Comparison of ENCODE assay signal across 17 cellular contexts in the genomic region with DNA sequence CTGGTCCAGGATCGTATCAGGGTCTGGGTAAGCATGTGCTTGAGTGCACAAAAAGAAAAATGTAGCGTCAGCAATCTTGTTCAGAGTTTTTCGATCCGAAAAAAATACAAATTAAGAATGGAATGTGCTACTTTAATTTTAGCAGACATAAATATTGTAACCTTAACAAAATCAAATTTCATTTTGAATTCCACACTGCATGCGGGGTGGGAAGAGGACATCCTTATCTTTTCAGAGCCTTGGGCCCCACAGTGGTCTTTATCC.
DNase-seq lines count a peak whose midpoint lies in the region; ATAC-seq and TF ChIP-seq lines count a peak whose summit lies in the region.
"Had no signal": no experiment of that assay in that cellular context is flagged by ENCODE, and none has a peak within 500 bp of the region (broad histone marks: within the 10 kb centered on the region; RNA-seq: fewer than 3 reads in every experiment).

No MANE protein-coding gene starts in this region.

- POLR2A ChIA-PET in IMR-90 (lab: Charles Lee; ENCODE audit: unreplicated experiment) = no interaction called here
- POLR2A ChIA-PET in naive thymus-derived CD8-positive, alpha-beta T cell (lab: Charles Lee) = no interaction called here

- H3K4me1 Mint-ChIP-seq in nephron progenitor cell = peaks cover 83% of the 10 kb centered on the region
- peaks cover 13 to 19% (median 16%) of the 10 kb centered on the region in 4 donors for H3K4me1 Mint-ChIP-seq in naive thymus-derived CD8-positive, alpha-beta T cell

- H3K9ac ChIP-seq in IMR-90 (ENCODE audit: low read depth, low read length) = peak overlapping the region; percentile 1; the same call in 1 of the 2 replicates

- peak overlapping the region; percentile 72 for H3K27ac Mint-ChIP-seq in nephron progenitor cell
- H3K27ac Mint-ChIP-seq in naive thymus-derived CD8-positive, alpha-beta T cell = no peak overlapping the region
- H3K27ac Mint-ChIP-seq: CD8-positive, alpha-beta memory T cell had no signal

- H3K4me1 ChIP-seq in IMR-90 (ENCODE audit: control insufficient read depth, insufficient read depth, low read length) (peaks cover 31% of the 10 kb centered on the region), thoracic aorta (ENCODE audit: control insufficient read depth in 1 of 2, low read depth in 2 of 2) (peaks cover 25 to 54% of the 10 kb centered on the region in 2 donors)

- peak overlapping the region; percentile 84 for H3K18ac ChIP-seq in IMR-90 (ENCODE audit: low read depth, low read length)

- H4K20me1 ChIP-seq in IMR-90 (ENCODE audit: insufficient read depth, low read length) = no peaks in the 10 kb centered on the region

- no peak overlapping the region for H3K4me3 Mint-ChIP-seq in nephron progenitor cell
- no peak overlapping the region for H3K4me3 Mint-ChIP-seq in naive thymus-derived CD8-positive, alpha-beta T cell
- H3K4me3 Mint-ChIP-seq: CD8-positive, alpha-beta memory T cell had no signal

- H3K9me3 ChIP-seq in IMR-90 (ENCODE audit: control insufficient read depth, insufficient read depth, low read length) (no peaks in the 10 kb centered on the region), thoracic aorta (no peaks in the 10 kb centered on the region)

- 0 out of 2 replicates have a peak overlapping the region, but pooled peaks have one; percentile 20 for H3K14ac ChIP-seq in IMR-90 (replicated peaks; ENCODE audit: low read depth, low read length)

- no peak overlapping the region for H3K23ac ChIP-seq in IMR-90 (ENCODE audit: low read depth, low read length)

- H3K36me3 ChIP-seq in IMR-90 (ENCODE audit: control insufficient read depth, insufficient read depth, low read length) (no peaks in the 10 kb centered on the region), brain microvascular endothelial cell (replicated peaks) (no peaks in the 10 kb centered on the region), thoracic aorta (no peaks in the 10 kb centered on the region)

- no TSS peak for BruUV-seq in IMR-90 (replicated peaks; lab: Mats Ljungman, UMichigan)

- peak overlapping the region; percentile 53 for H3K27ac ChIP-seq in IMR-90 (ENCODE audit: insufficient read depth, low read length)
- peak overlapping the region; percentile 87 for H3K27ac ChIP-seq in brain microvascular endothelial cell
- H3K27ac ChIP-seq in thoracic aorta = peak overlapping the region; percentile 24 to 51

- CTCF ChIA-PET in IMR-90 (lab: Yijun Ruan, JAX) = no interaction called here

- peak overlapping the region; percentile 85 for H2BK20ac ChIP-seq in IMR-90 (ENCODE audit: low read depth, low read length)

- peak overlapping the region; percentile 80; the same call in 1 of the 3 replicates for H2BK15ac ChIP-seq in IMR-90 (ENCODE audit: low read depth, low read length)

- TF ChIP-seq RAD21 in IMR-90 (IDR thresholded peaks at IDR 0.05; ENCODE audit: low read length) = no peak

- dilution Hi-C loops in IMR-90 (cut with HindIII; ENCODE audit: low sequenced_read_pairs, unreplicated experiment) = no loop called here

- WGBS in IMR-90 (ENCODE audit: extremely low coverage in 2 of 2, insufficient read length in 1 of 2), 2 experiments = 80% methylated on average over 1 of the region's 5 CpGs; no CpG with 5 or more reads in 1 of the 2 experiments

- no peak overlapping the region for H2BK5ac ChIP-seq in IMR-90 (ENCODE audit: low read depth, low read length, poor library complexity, severe bottlenecking)

- no peaks in the 10 kb centered on the region for H3K9me3 Mint-ChIP-seq in nephron progenitor cell
- no peaks in the 10 kb centered on the region for H3K9me3 Mint-ChIP-seq in naive thymus-derived CD8-positive, alpha-beta T cell

- H2AFZ ChIP-seq in IMR-90 (replicated peaks; ENCODE audit: low read length, poor library complexity) = no peak overlapping the region

- DNase-seq in IMR-90 (no peak), brain microvascular endothelial cell (no peak), nephron progenitor cell (no peak), thoracic aorta (ENCODE audit: low spot score) (no peak), NCI-H446 treated with DMSO at 0.1 percent for 48 hours (lab: John Stamatoyannopoulos, UW) (no peak)
- no peak for DNase-seq in naive thymus-derived CD8-positive, alpha-beta T cell
- DNase-seq: C1 segment of cervical spinal cord; CD8-positive, alpha-beta memory T cell; DMS79; KBM-7; NCI-H1105; NCI-H1694; NCI-H2081 treated with DMSO at 0.1 percent for 48 hours; NCI-H510A treated with DMSO at 0.1 percent for 48 hours; NCI-H774; OCI-M1 had no signal

- H2AK9ac ChIP-seq in IMR-90 (replicated peaks; ENCODE audit: low read depth, low read length, poor library complexity) = no peak overlapping the region

- H3K36me3 Mint-ChIP-seq in nephron progenitor cell (ENCODE audit: low read depth) = no peaks in the 10 kb centered on the region
- peaks cover 0 to 4% (median 2%) of the 10 kb centered on the region in 3 donors for H3K36me3 Mint-ChIP-seq in naive thymus-derived CD8-positive, alpha-beta T cell
- H3K36me3 Mint-ChIP-seq: CD8-positive, alpha-beta memory T cell had no signal

- peak overlapping the region; percentile 43; the same call in 1 of the 2 replicates for H4K5ac ChIP-seq in IMR-90 (ENCODE audit: low read depth, low read length)

- H2AK5ac ChIP-seq in IMR-90 (ENCODE audit: low read depth, low read length) = peak overlapping the region; percentile 87; the same call in 1 of the 2 replicates

- H3K27me3 Mint-ChIP-seq in nephron progenitor cell (ENCODE audit: low read depth, poor library complexity) = no peaks in the 10 kb centered on the region
- peaks cover 31 to 65% (median 59%) of the 10 kb centered on the region in 5 donors for H3K27me3 Mint-ChIP-seq in naive thymus-derived CD8-positive, alpha-beta T cell

- peak overlapping the region; percentile 58 for H2BK120ac ChIP-seq in IMR-90 (ENCODE audit: low read depth, low read length)

- peaks cover 14% of the 10 kb centered on the region for H3K9me1 ChIP-seq in IMR-90 (ENCODE audit: insufficient read depth, low read length)

- in situ Hi-C loops in IMR-90 (cut with MboI; ENCODE audit: low sequenced_read_pairs) = no loop called here
- in situ Hi-C loops in brain microvascular endothelial cell (cut with HindIII; ENCODE audit: low pct_ligation_motif_present, low sequenced_read_pairs) = no loop called here

- intact Hi-C loops in IMR-90 (cut with micrococcal nuclease) = loop anchor here (10.0 kb wide), 1 partner anchor 163 kb away; no protein-coding TSS in a partner anchor

- TF ChIP-seq POLR2A in IMR-90 (IDR thresholded peaks at IDR 0.05; ENCODE audit: low read depth, low read length) = no peak

- ATAC-seq in IMR-90 (ENCODE audit: low read depth) = no peak
- no peak for ATAC-seq in thoracic aorta (ENCODE audit: insufficient number of reproducible peaks, low FRiP score, low read depth)
- ATAC-seq in naive thymus-derived CD8-positive, alpha-beta T cell = no peak
- no peak for ATAC-seq in GM21825 (IDR thresholded peaks at IDR 0.05; ENCODE audit: unreplicated experiment)

- TF ChIP-seq CTCF in IMR-90 (conservative IDR thresholded peaks at IDR 0.05; ENCODE audit: low read depth, low read length) (no peak), brain microvascular endothelial cell (IDR thresholded peaks at IDR 0.05; ENCODE audit: low read depth, low read length, missing control alignments) (no peak), nephron progenitor cell (IDR thresholded peaks at IDR 0.05) (no peak), thoracic aorta (IDR thresholded peaks at IDR 0.05) (no peak)

- no peaks in the 10 kb centered on the region for H3K27me3 ChIP-seq in IMR-90 (ENCODE audit: control insufficient read depth, insufficient read depth, low read length)
- H3K27me3 ChIP-seq in brain microvascular endothelial cell (replicated peaks) = no peaks in the 10 kb centered on the region
- H3K27me3 ChIP-seq in thoracic aorta (replicated peaks; ENCODE audit: insufficient read depth) = no peaks in the 10 kb centered on the region

- peak overlapping the region; percentile 85 for H4K91ac ChIP-seq in IMR-90 (ENCODE audit: insufficient read depth, low read depth, low read length)

- H3K4me3 ChIP-seq in IMR-90 (ENCODE audit: insufficient read depth, low read depth, low read length) (no peak overlapping the region), brain microvascular endothelial cell (ENCODE audit: low read depth, low read length) (no peak overlapping the region), thoracic aorta (peak overlapping the region; percentile 70)

- H4K8ac ChIP-seq in IMR-90 (ENCODE audit: low read depth in 2 of 2, low read length in 2 of 2) = peak overlapping the region; percentile 59 to 67; a peak in 3 of 4 replicates

- H3K4me2 ChIP-seq in IMR-90 (ENCODE audit: low read depth, low read length) = no peak overlapping the region

- H3K4ac ChIP-seq in IMR-90 (ENCODE audit: low read depth, low read length) = peak overlapping the region; percentile 62

- no peaks in the 10 kb centered on the region for H3K79me1 ChIP-seq in IMR-90 (ENCODE audit: low read depth in 1 of 2, low read length in 2 of 2)

- 0 out of 2 replicates have a peak overlapping the region, but pooled peaks have one; percentile 17 for H3K56ac ChIP-seq in IMR-90 (ENCODE audit: extremely low read depth, insufficient read depth, low read length)

TF ChIP-seq in IMR-90, 13 proteins besides CTCF, POLR2A, EP300 and RAD21:
- TF ChIP-seq MAFK (IDR thresholded peaks at IDR 0.05; ENCODE audit: low read depth, low read length) (peak; percentile 89), RFX5 (IDR thresholded peaks at IDR 0.05; ENCODE audit: low read depth, low read length) (no peak), NFE2L2 (IDR thresholded peaks at IDR 0.05; ENCODE audit: low read depth, low read length) (no peak), USF2 (IDR thresholded peaks at IDR 0.05; ENCODE audit: low read depth, low read length) (no peak), RCOR1 (IDR thresholded peaks at IDR 0.05; ENCODE audit: insufficient replicate concordance, low read length) (no peak), FOS (IDR thresholded peaks at IDR 0.05; ENCODE audit: low read depth, low read length) (no peak), MXI1 (IDR thresholded peaks at IDR 0.05; ENCODE audit: borderline replicate concordance, low read depth, low read length) (no peak)
TF ChIP-seq in IMR-90: peak in this region for 1.
